8 cellular contexts compared by ENCODE assay signal in genomic region chr7:25260862-25261454, GRCh38. TPM values are rescaled to one million over a fixed set of nuclear protein-coding genes. Genes with fewer than 3 reads are reported as not detected.
DNase-seq lines count a peak whose midpoint lies in the region; ATAC-seq and TF ChIP-seq lines count a peak whose summit lies in the region.

No MANE protein-coding gene starts in this region.

- intact Hi-C loops in mucosa of descending colon (cut with DNase I, micrococcal nuclease): loop anchor here (2.0 to 5.0 kb wide), 2 partner anchors 126 to 128 kb away; no protein-coding TSS in a partner anchor

- TF ChIP-seq CTCF in VCaP (conservative IDR thresholded peaks at IDR 0.05) (no peak), mucosa of descending colon (IDR thresholded peaks at IDR 0.05) (no peak)

- no peaks in the 10 kb centered on the region for H3K36me3 ChIP-seq in mucosa of descending colon (ENCODE audit: low read depth)

- H3K27ac ChIP-seq in VCaP: peak overlapping the region; percentile 66; the same call in 1 of the 2 replicates

- H3K4me1 ChIP-seq in mucosa of descending colon (ENCODE audit: low read depth): peaks cover 19% of the 10 kb centered on the region

- no peaks in the 10 kb centered on the region for H3K9me3 ChIP-seq in mucosa of descending colon

- H3K4me3 ChIP-seq in mucosa of descending colon: no peak overlapping the region

- ATAC-seq in HG02938 (IDR thresholded peaks at IDR 0.05; ENCODE audit: unreplicated experiment) (peak; percentile 59), mucosa of descending colon (peak; percentile 80), GM19397 (IDR thresholded peaks at IDR 0.05; ENCODE audit: unreplicated experiment) (no peak)

- DNase-seq in EH (ENCODE audit: low read depth): peak; percentile 55
- peak in 1 of 3 donors; percentile 33 for DNase-seq in mucosa of descending colon
- DNase-seq in SW480 (ENCODE audit: low spot score): no peak
- no peak for DNase-seq in iPS-NIHi11 (ENCODE audit: low spot score)
- DNase-seq in T1000 (lab: John Stamatoyannopoulos, UW): no peak

RNA-seq across cellular contexts. Expression of gene NPVF, which starts 32.7 kb away (rescaled TPM):
- total RNA-seq in mucosa of descending colon: not detected
